In the genomic region with DNA sequence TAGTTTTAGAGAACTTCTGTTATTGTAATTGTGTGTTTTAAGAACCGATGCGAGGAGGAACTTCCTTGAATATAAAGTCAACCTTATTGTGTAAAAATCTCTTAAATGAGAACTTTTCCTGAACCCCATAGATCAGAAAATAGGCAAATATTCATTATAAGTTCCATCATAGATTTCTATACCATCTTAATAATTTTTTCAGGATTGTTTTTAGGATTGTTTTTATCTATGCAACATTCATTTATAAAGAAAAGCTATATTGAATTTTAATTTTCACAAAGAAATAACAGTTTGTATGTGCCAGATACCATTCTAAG, we compare ENCODE assay signal across 9 cellular contexts. TPM values are rescaled to one million over a fixed set of nuclear protein-coding genes. Genes with fewer than 3 reads are reported as not detected.
DNase-seq lines count a peak whose midpoint lies in the region; ATAC-seq, FAIRE-seq and TF ChIP-seq lines count a peak whose summit lies in the region.
"Had no signal": no experiment of that assay in that cellular context is flagged by ENCODE, and none has a peak within 500 bp of the region (broad histone marks: within the 10 kb centered on the region; RNA-seq: fewer than 3 reads in every experiment).

No MANE protein-coding gene starts in this region.

- no peak for FAIRE-seq in keratinocyte (lab: Jason Lieb, UNC)
- no peak for FAIRE-seq in small intestine (lab: Jason Lieb, UNC)
- FAIRE-seq: bronchial epithelial cell had no signal

- H3K9me3 Mint-ChIP-seq in WTC11, result no peaks in the 10 kb centered on the region

- H4K20me1 ChIP-seq in DND-41 (ENCODE audit: insufficient read depth, low read length) (peaks cover 20% of the 10 kb centered on the region; the same call in 1 of the 2 replicates), keratinocyte (ENCODE audit: control insufficient read depth, extremely low read depth, insufficient read depth, low read length) (peaks cover 4% of the 10 kb centered on the region)

- peak overlapping the region; percentile 45; the same call in 1 of the 2 replicates for H3K27ac ChIP-seq in ACC112 (ENCODE audit: low read depth, low read length)
- H3K27ac ChIP-seq in DND-41 (ENCODE audit: low read length), result no peak overlapping the region
- peak overlapping the region; percentile 28 for H3K27ac ChIP-seq in keratinocyte (ENCODE audit: control insufficient read depth, insufficient read depth, low read length)
- peak overlapping the region in 2 of 5 donors; percentile 92 to 96 for H3K27ac ChIP-seq in stomach
- no peak overlapping the region for H3K27ac ChIP-seq in small intestine (ENCODE audit: low read depth in 1 of 2, low read length in 1 of 2)

- CTCF ChIA-PET in WTC11 (lab: Charles Lee), result interaction anchor here (0.6 to 2.9 kb wide), 7 partner anchors 48 to 612 kb away, joined by 3 to 18 read pairs (median 4); no protein-coding TSS in a partner anchor

- H2AFZ ChIP-seq in ACC112 (ENCODE audit: low read length, unreplicated experiment) (peak overlapping the region; percentile 67), DND-41 (ENCODE audit: low read depth, low read length) (peak overlapping the region; percentile 54; the same call in 1 of the 2 replicates), keratinocyte (ENCODE audit: control insufficient read depth, low read length) (peak overlapping the region; percentile 53)

- peak overlapping the region; percentile 73; the same call in 1 of the 2 replicates for H3K4me2 ChIP-seq in DND-41 (ENCODE audit: insufficient read depth, low read length)
- H3K4me2 ChIP-seq in keratinocyte (ENCODE audit: control insufficient read depth, extremely low read depth, insufficient read depth, low read depth, low read length), result peak overlapping the region; percentile 43

- 1 to 6% (median 2%) methylated on average over 2 of the region's 2 CpGs for WGBS in stomach, 5 donors
- WGBS in small intestine, 3 donors, result 3 to 11% (median 7%) methylated on average over 2 of the region's 2 CpGs

- no peaks in the 10 kb centered on the region for H3K27me3 Mint-ChIP-seq in WTC11 (ENCODE audit: low read depth)

- peak overlapping the region; percentile 99 for H3K27ac Mint-ChIP-seq in WTC11

- H3K36me3 ChIP-seq in ACC112 (ENCODE audit: insufficient read depth, low read length), result peaks cover 18% of the 10 kb centered on the region
- peaks cover 22% of the 10 kb centered on the region for H3K36me3 ChIP-seq in DND-41 (ENCODE audit: insufficient read depth, low read length)
- H3K36me3 ChIP-seq in keratinocyte (ENCODE audit: control insufficient read depth in 2 of 2, extremely low read depth in 1 of 2, insufficient read depth in 2 of 2, low read length in 2 of 2), result peaks cover 6 to 13% of the 10 kb centered on the region in 2 experiments
- H3K36me3 ChIP-seq in stomach, result peaks cover 0 to 19% (median 16%) of the 10 kb centered on the region in 4 donors
- peaks cover 0 to 4% of the 10 kb centered on the region in 2 donors for H3K36me3 ChIP-seq in small intestine (ENCODE audit: control insufficient read depth in 2 of 2, insufficient read depth in 2 of 2, low read length in 2 of 2)

- H3K4me1 ChIP-seq in ACC112 (ENCODE audit: control insufficient read depth, insufficient read depth, low read length, unreplicated experiment) (peaks cover 45% of the 10 kb centered on the region), DND-41 (ENCODE audit: insufficient read depth, low read length) (peaks cover 35% of the 10 kb centered on the region), keratinocyte (ENCODE audit: control insufficient read depth, extremely low read depth, insufficient read depth, low read length) (peaks cover 33% of the 10 kb centered on the region), stomach (peaks cover 22 to 43% (median 36%) of the 10 kb centered on the region in 4 donors), small intestine (ENCODE audit: control insufficient read depth in 2 of 2, insufficient read depth in 1 of 2, low read depth in 1 of 2, low read length in 1 of 2) (peaks cover 5% of the 10 kb centered on the region in 2 donors)

- no peaks in the 10 kb centered on the region for H3K9me3 ChIP-seq in DND-41 (ENCODE audit: insufficient read depth, low read length, severe bottlenecking)
- H3K9me3 ChIP-seq in keratinocyte (ENCODE audit: control insufficient read depth, low read depth, low read length), result no peaks in the 10 kb centered on the region
- H3K9me3 ChIP-seq in stomach, result no peaks in the 10 kb centered on the region
- no peaks in the 10 kb centered on the region for H3K9me3 ChIP-seq in small intestine (ENCODE audit: control insufficient read depth, low read depth)

- H3K4me3 Mint-ChIP-seq in WTC11, result no peak overlapping the region

- no peak for TF ChIP-seq POLR2A in stomach (IDR thresholded peaks at IDR 0.05)

- POLR2A ChIA-PET in WTC11 (lab: Charles Lee), result no interaction called here

- TF ChIP-seq CTCF in DND-41 (IDR thresholded peaks at IDR 0.05; ENCODE audit: borderline replicate concordance, extremely low read depth, low read length, poor library complexity, severe bottlenecking), result no peak
- TF ChIP-seq CTCF in WTC11 (IDR thresholded peaks at IDR 0.05), result no peak
- no peak for TF ChIP-seq CTCF in keratinocyte (optimal IDR thresholded peaks at IDR 0.05 in 1 of 3, IDR thresholded peaks at IDR 0.05 in 1 of 3, conservative IDR thresholded peaks at IDR 0.05 in 1 of 3; ENCODE audit: extremely low read depth in 1 of 3, insufficient read depth in 2 of 3, low read length in 3 of 3)
- TF ChIP-seq CTCF in stomach (IDR thresholded peaks at IDR 0.05), result no peak

- peaks cover 34% of the 10 kb centered on the region for H3K79me2 ChIP-seq in ACC112 (ENCODE audit: control insufficient read depth, insufficient read depth, low read length, unreplicated experiment)
- H3K79me2 ChIP-seq in DND-41 (ENCODE audit: insufficient read depth, low read length), result peaks cover 33% of the 10 kb centered on the region
- H3K79me2 ChIP-seq in keratinocyte (ENCODE audit: control insufficient read depth, insufficient read depth, low read length), result peaks cover 33% of the 10 kb centered on the region

- H3K4me1 Mint-ChIP-seq in WTC11, result peaks cover 40% of the 10 kb centered on the region

- H3K4me3 ChIP-seq in ACC112 (ENCODE audit: low read depth, low read length) (no peak overlapping the region), DND-41 (ENCODE audit: low read depth in 1 of 2, low read length in 2 of 2) (no peak overlapping the region), keratinocyte (ENCODE audit: control insufficient read depth in 2 of 3, extremely low read depth in 1 of 3, insufficient read depth in 2 of 3, low read depth in 1 of 3, low read length in 3 of 3) (peak overlapping the region in 1 of 3 experiments; percentile 14), stomach (no peak overlapping the region), small intestine (ENCODE audit: low read depth in 1 of 2, low read length in 2 of 2) (no peak overlapping the region)

- no peaks in the 10 kb centered on the region for H3K27me3 ChIP-seq in ACC112 (ENCODE audit: insufficient read depth, low read length)
- no peaks in the 10 kb centered on the region for H3K27me3 ChIP-seq in DND-41 (ENCODE audit: insufficient read depth, low read length, poor library complexity)
- no peaks in the 10 kb centered on the region for H3K27me3 ChIP-seq in keratinocyte (ENCODE audit: control insufficient read depth, extremely low read depth, insufficient read depth, low read length)
- no peaks in the 10 kb centered on the region for H3K27me3 ChIP-seq in stomach
- H3K27me3 ChIP-seq in small intestine (ENCODE audit: control insufficient read depth in 2 of 2, insufficient read depth in 2 of 2, low read length in 2 of 2), result no peaks in the 10 kb centered on the region

- peaks cover 26% of the 10 kb centered on the region for H3K36me3 Mint-ChIP-seq in WTC11

- in situ Hi-C loops in ACHN (cut with HindIII; ENCODE audit: low pct_ligation_motif_present, low pct_unique_long_range_greater_than_20kb, low sequenced_read_pairs), result no loop called here

- TF ChIP-seq EP300 in stomach (IDR thresholded peaks at IDR 0.05), result no peak

- H3K9me1 ChIP-seq in keratinocyte (ENCODE audit: control insufficient read depth, extremely low read depth, insufficient read depth, low read length), result no peaks in the 10 kb centered on the region

- dilution Hi-C loops in keratinocyte (cut with MboI; ENCODE audit: extremely low pct_ligation_motif_present, low sequenced_read_pairs), result loop anchor here (25.0 kb wide), 2 partner anchors 256 to 581 kb away; a partner anchor contains a TSS

- H3K9ac ChIP-seq in DND-41 (ENCODE audit: low read depth, low read length) (no peak overlapping the region), keratinocyte (ENCODE audit: control insufficient read depth, extremely low read depth, insufficient read depth, low read length) (no peak overlapping the region)

- no peak for ATAC-seq in DND-41 (ENCODE audit: insufficient read depth, low read depth)
- no peak for ATAC-seq in WTC11
- ATAC-seq in HG03196 (IDR thresholded peaks at IDR 0.05; ENCODE audit: unreplicated experiment), result no peak

- intact Hi-C loops in stomach (cut with DNase I; ENCODE audit: low total_unique reads), result no loop called here

- DNase-seq in DND-41 (no peak), WTC11 (ENCODE audit: low spot score) (no peak), keratinocyte (ENCODE audit: low read depth, low spot score) (no peak), stomach (no peak), small intestine (no peak), ACHN (no peak)

TF ChIP-seq in WTC11, 78 proteins besides CTCF, POLR2A, EP300 and RAD21 (continues in another document):
- TF ChIP-seq ZNF138 (CRISPR knock-in tag; conservative IDR thresholded peaks at IDR 0.05), result no peak
- no peak for TF ChIP-seq ATF1 (CRISPR knock-in tag; IDR thresholded peaks at IDR 0.05)

RNA-seq across cellular contexts. Expression of a gene that starts 1.7 kb away (rescaled TPM):
- total RNA-seq in WTC11 (2021) (37.7 to 55.9 TPM (median 40.2 TPM) in 3 replicates), stomach (10 to 100 TPM in 3 of 5 donors, 1 to 10 TPM in 2; 7.8 to 31.6 (median 29.0) TPM)
- polyA plus RNA-seq in keratinocyte (9.5 to 19.8 TPM (median 17.3 TPM) in 3 replicates), stomach (10 to 100 TPM in 1 of 3 donors, 1 to 10 TPM in 2; 7.7 to 21.7 (median 8.7) TPM), small intestine (10 to 100 TPM; 11.3 to 12.3 (median 11.7) TPM)
- 83.1 TPM for polyA plus RNA-seq in keratinocyte (2011; ENCODE audit: low read depth)
- 17.0 and 27.9 TPM in 2 replicates for polyA plus RNA-seq in keratinocyte (2011; cell fraction: cytosol; rRNA removed)
- polyA plus RNA-seq in keratinocyte (2011; cell fraction: nucleus; rRNA removed), result 21.1 and 30.5 TPM in 2 replicates
- polyA plus RNA-seq in keratinocyte (2012; ENCODE audit: low replicate concordance), result 21.5 and 34.8 TPM in 2 replicates
- polyA minus RNA-seq in keratinocyte, result 1.8 to 8.0 TPM (median 2.8 TPM) in 3 replicates
- polyA minus RNA-seq in keratinocyte (2011; cell fraction: cytosol; rRNA and poly(A)+ RNA removed), result 5.9 TPM
- 3.4 and 6.5 TPM in 2 replicates for polyA minus RNA-seq in keratinocyte (2011; cell fraction: nucleus; rRNA and poly(A)+ RNA removed)

Comparison
In these comparisons a context has a peak if more than half of its experiments do, and no peak if none do; other contexts are left out.
1. H3K27ac ChIP-seq: peak in ACC112 (single experiment) and keratinocyte (single experiment); none in DND-41 (single experiment) and small intestine (0 of 2).
2. Peak in every context shown above with its lines, with median percentiles within 50 percentile points of each other: H2AFZ ChIP-seq.